8 cellular contexts compared by ENCODE assay signal in the genomic region with DNA sequence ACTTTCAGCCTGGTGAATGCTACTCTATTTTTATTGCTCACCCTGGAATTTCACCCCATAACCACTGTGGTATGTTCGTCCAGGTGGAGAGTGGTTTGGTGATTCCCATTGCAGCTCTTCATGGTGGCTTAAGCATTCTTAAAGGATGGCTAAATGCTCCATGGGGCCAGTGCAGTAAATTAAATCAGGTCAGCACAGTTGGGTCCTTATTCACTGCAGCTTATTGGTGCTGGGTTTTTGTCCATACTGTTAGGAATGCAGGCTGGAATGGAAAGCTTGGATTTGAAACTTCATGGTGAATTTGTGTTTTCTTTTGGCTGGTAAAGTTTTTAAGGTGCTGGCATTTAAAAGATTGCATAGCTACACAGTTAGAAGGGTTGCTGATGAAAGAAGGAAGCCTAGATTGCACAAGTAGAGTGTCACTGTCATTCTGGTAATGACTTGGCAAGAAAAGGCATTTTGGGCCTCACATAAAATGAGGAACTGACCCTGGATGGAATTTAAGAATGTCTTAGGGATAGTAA. TPM values are rescaled to one million over a fixed set of nuclear protein-coding genes. Genes with fewer than 3 reads are reported as not detected.
DNase-seq lines count a peak whose midpoint lies in the region; ATAC-seq and TF ChIP-seq lines count a peak whose summit lies in the region.

No MANE protein-coding gene starts in this region.

- H3K27ac ChIP-seq in OCI-LY7 (ENCODE audit: low read depth, low read length, poor library complexity, severe bottlenecking) = no peak overlapping the region

- DNase-seq in OCI-LY7 (ENCODE audit: low spot score) (peak; percentile 18), glutamatergic neuron (no peak), NCI-H2029 (lab: John Stamatoyannopoulos, UW) (no peak), DMS 273 (lab: John Stamatoyannopoulos, UW; ENCODE audit: unreplicated experiment) (no peak)
- DNase-seq in activated CD4-positive, CD25-positive, alpha-beta regulatory T cell (lab: John Stamatoyannopoulos, UW) = no peak
- DNase-seq in stimulated activated CD4-positive, alpha-beta T cell treated with anti-CD3 and anti-CD28 coated beads, Interleukin-1b, Interleukin-23, amount 100 ng/mL, for 48 hours = no peak

- intact Hi-C loops in OCI-LY7 (cut with micrococcal nuclease; ENCODE audit: unreplicated experiment) = no loop called here

- POLR2A ChIA-PET in OCI-LY7 (lab: Charles Lee) = interaction anchor here (1.1 to 1.3 kb wide), 3 partner anchors 13 to 39 kb away, joined by 3 to 8 read pairs (median 5); partner anchors contain the start of gene TLE4

- TF ChIP-seq CTCF in OCI-LY7 (conservative IDR thresholded peaks at IDR 0.05; ENCODE audit: low read length) (no peak), glutamatergic neuron (IDR thresholded peaks at IDR 0.05; ENCODE audit: partially characterized antibody, unreplicated experiment) (no peak)

- no peaks in the 10 kb centered on the region for H3K27me3 Mint-ChIP-seq in glutamatergic neuron (ENCODE audit: unreplicated experiment)

- H3K4me3 Mint-ChIP-seq in glutamatergic neuron (ENCODE audit: unreplicated experiment) = peak overlapping the region; percentile 43

- peaks cover 13% of the 10 kb centered on the region for H3K4me1 ChIP-seq in OCI-LY7 (ENCODE audit: insufficient read depth, low read length, poor library complexity, severe bottlenecking)

- H3K9me2 ChIP-seq in OCI-LY7 (ENCODE audit: insufficient read depth, low read length) = no peaks in the 10 kb centered on the region

- peaks cover 3% of the 10 kb centered on the region for H3K9me3 Mint-ChIP-seq in glutamatergic neuron (ENCODE audit: unreplicated experiment)

- H3K9me3 ChIP-seq in OCI-LY7 (ENCODE audit: low read length) = peaks cover 6% of the 10 kb centered on the region; the same call in 1 of the 2 replicates

- no peaks in the 10 kb centered on the region for H3K36me3 ChIP-seq in OCI-LY7 (ENCODE audit: insufficient read depth, low read length)

- H3K36me3 Mint-ChIP-seq in glutamatergic neuron (ENCODE audit: unreplicated experiment) = peaks cover 4% of the 10 kb centered on the region

- no peak overlapping the region for H2AFZ ChIP-seq in OCI-LY7 (ENCODE audit: low read length)

- H4K20me1 ChIP-seq in OCI-LY7 (ENCODE audit: insufficient read depth, low read length) = peaks cover 4% of the 10 kb centered on the region; the same call in 1 of the 2 replicates

- H3K4me3 ChIP-seq in OCI-LY7 (ENCODE audit: low read depth, low read length, poor library complexity, severe bottlenecking) = no peak overlapping the region

- ATAC-seq in GM18511 (IDR thresholded peaks at IDR 0.05; ENCODE audit: unreplicated experiment) (peak; percentile 96), HG02759 (IDR thresholded peaks at IDR 0.05; ENCODE audit: unreplicated experiment) (peak; percentile 95)

- H3K4me2 ChIP-seq in OCI-LY7 (ENCODE audit: low read length) = no peak overlapping the region

- H3K27ac Mint-ChIP-seq in glutamatergic neuron (ENCODE audit: unreplicated experiment) = peak overlapping the region; percentile 50

- peaks cover 38% of the 10 kb centered on the region for H3K4me1 Mint-ChIP-seq in glutamatergic neuron (ENCODE audit: low read depth, unreplicated experiment)

- no peaks in the 10 kb centered on the region for H3K79me2 ChIP-seq in OCI-LY7 (ENCODE audit: insufficient read depth, low read depth, low read length)

- BruUV-seq in OCI-LY7 (replicated peaks; lab: Mats Ljungman, UMichigan) = no TSS peak

- CTCF ChIA-PET in OCI-LY7 (lab: Charles Lee; ENCODE audit: unreplicated experiment) = no interaction called here

RNA-seq across cellular contexts. Expression of gene TLE4, which starts 39.4 kb away (rescaled TPM):
- total RNA-seq in OCI-LY7 (2014; rRNA removed; shearing (Covaris generic)) = 32.8 and 36.7 TPM in 2 replicates
- total RNA-seq in OCI-LY7 (2022) (41.7 and 47.4 TPM in 2 replicates), glutamatergic neuron (ENCODE audit: unreplicated experiment) (97.4 TPM)
